In genomic region chr17:63311416-63311937, GRCh38 we compare ENCODE assay signal across 24 cellular contexts.
"Had no signal": no experiment of that assay in that cellular context is flagged by ENCODE, and none has a peak within 500 bp of the region (broad histone marks: within the 10 kb centered on the region; RNA-seq: fewer than 3 reads in every experiment).

No MANE protein-coding gene starts in this region.

- DNase-seq: activated CD4-positive, alpha-beta memory T cell treated with anti-CD3 and anti-CD28 coated beads for 36 hours; activated CD4-positive, alpha-beta T cell treated with anti-CD3 and anti-CD28 coated beads, Interleukin-2, amount 10 ng/mL, durations not matched to agents 7 days and 5 days; activated CD4-positive, CD25-positive, alpha-beta regulatory T cell; activated CD8-positive, alpha-beta memory T cell treated with anti-CD3 and anti-CD28 coated beads, Interleukin-2, amount 50 U/mL, for 4 hours; activated naive CD4-positive, alpha-beta T cell treated with anti-CD3 and anti-CD28 coated beads, Interleukin-2, amount 50 U/mL, for 16 hours; activated naive CD8-positive, alpha-beta T cell treated with anti-CD3 and anti-CD28 coated beads, Interleukin-2, amount 10 ng/mL, durations not matched to agents 7 days and 5 days; activated T-cell treated with anti-CD3 and anti-CD28 coated beads, Interleukin-2, amount 50 U/mL, for 72 hours; adrenal gland; anterior cingulate cortex; cerebellar nuclear complex; NCI-H1048; NCI-H146; NCI-H187 treated with DMSO at 0.1 percent for 48 hours; NCI-H2081 treated with DMSO at 0.1 percent for 48 hours; NCI-H2171 treated with DMSO at 0.1 percent for 48 hours; NCI-H345; NCI-H510A; NCI-H69; NK-92 treated with Interleukin-12 subunit alpha and Interleukin-12 subunit beta, amount 100 ng/mL, for 24 hours; PC-9; SHP77 treated with DMSO at 0.1 percent for 48 hours; T-cell; T-helper 2 cell; T1000 had no signal

- H3K4me1 Mint-ChIP-seq: T-cell had no signal

- H3K27me3 Mint-ChIP-seq: activated CD4-positive, alpha-beta memory T cell treated with anti-CD3 and anti-CD28 coated beads for 36 hours; activated CD4-positive, alpha-beta T cell treated with anti-CD3 and anti-CD28 coated beads, Interleukin-2, amount 10 ng/mL, durations not matched to agents 7 days and 5 days; activated naive CD8-positive, alpha-beta T cell treated with anti-CD3 and anti-CD28 coated beads, Interleukin-2, amount 10 ng/mL, durations not matched to agents 7 days and 5 days; T-cell had no signal

- H3K4me3 Mint-ChIP-seq: activated CD4-positive, alpha-beta memory T cell treated with anti-CD3 and anti-CD28 coated beads for 36 hours; activated CD4-positive, alpha-beta T cell treated with anti-CD3 and anti-CD28 coated beads, Interleukin-2, amount 10 ng/mL, durations not matched to agents 7 days and 5 days; activated naive CD8-positive, alpha-beta T cell treated with anti-CD3 and anti-CD28 coated beads, Interleukin-2, amount 10 ng/mL, durations not matched to agents 7 days and 5 days; activated T-cell treated with anti-CD3 and anti-CD28 coated beads, Interleukin-2, amount 50 U/mL, for 72 hours; T-cell had no signal

- ATAC-seq: activated T-cell treated with anti-CD3 and anti-CD28 coated beads, Interleukin-2, amount 50 U/mL, for 72 hours; T-cell had no signal

- H3K9me3 Mint-ChIP-seq: activated CD4-positive, alpha-beta memory T cell treated with anti-CD3 and anti-CD28 coated beads for 36 hours; activated T-cell treated with anti-CD3 and anti-CD28 coated beads, Interleukin-2, amount 50 U/mL, for 72 hours had no signal

- H3K27ac Mint-ChIP-seq: activated CD4-positive, alpha-beta memory T cell treated with anti-CD3 and anti-CD28 coated beads for 36 hours; activated CD4-positive, alpha-beta T cell treated with anti-CD3 and anti-CD28 coated beads, Interleukin-2, amount 10 ng/mL, durations not matched to agents 7 days and 5 days; activated naive CD8-positive, alpha-beta T cell treated with anti-CD3 and anti-CD28 coated beads, Interleukin-2, amount 10 ng/mL, durations not matched to agents 7 days and 5 days; activated T-cell treated with anti-CD3 and anti-CD28 coated beads, Interleukin-2, amount 50 U/mL, for 72 hours; T-cell had no signal
